In the genomic region with DNA sequence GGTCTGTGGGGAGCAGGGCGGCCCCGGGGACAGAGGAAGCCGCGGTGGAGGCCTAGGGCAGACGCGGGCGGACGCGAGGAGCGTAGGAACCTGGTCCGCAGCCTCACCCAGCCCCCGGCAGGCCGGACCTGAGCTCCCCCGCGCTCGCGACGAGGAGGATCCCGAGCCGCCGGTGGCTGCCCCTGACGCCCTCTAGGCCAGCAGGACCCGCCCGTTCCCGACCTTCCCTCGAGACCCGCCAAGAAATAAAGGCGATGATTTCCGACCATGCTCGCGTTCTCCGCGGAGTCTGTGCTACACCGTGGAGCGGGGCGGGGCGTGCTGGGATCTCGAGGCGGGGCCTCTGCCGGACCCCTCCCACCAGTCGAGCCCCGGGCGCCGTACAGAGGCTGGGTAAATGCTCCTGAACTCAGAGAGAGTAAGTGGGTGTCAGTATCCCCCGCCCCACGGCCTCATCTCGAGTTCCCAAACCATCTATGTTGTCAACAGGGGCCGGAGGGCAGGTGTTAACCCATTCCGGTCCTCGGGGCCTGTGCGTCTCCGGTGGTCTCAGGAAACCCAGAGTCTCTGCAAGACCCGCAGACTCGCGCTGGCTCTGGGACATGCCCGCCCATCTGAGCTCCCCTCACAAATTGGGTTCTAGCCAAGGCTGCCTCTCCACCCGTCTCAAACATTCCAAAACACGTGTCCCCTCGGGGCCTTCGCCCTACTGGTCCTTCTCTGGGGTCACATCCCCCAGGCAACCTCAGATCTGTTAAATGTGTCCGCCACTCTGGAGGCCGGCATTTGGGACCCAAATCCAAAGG, we compare ENCODE assay signal across 8 cellular contexts. TPM values are rescaled to one million over a fixed set of nuclear protein-coding genes. Genes with fewer than 3 reads are reported as not detected.
DNase-seq lines count a peak whose midpoint lies in the region; ATAC-seq, FAIRE-seq and TF ChIP-seq lines count a peak whose summit lies in the region.

No MANE protein-coding gene starts in this region.

- H3K9ac ChIP-seq in MM.1S (ENCODE audit: low read length), result peak overlapping the region; percentile 36

- H2AFZ ChIP-seq in MM.1S (ENCODE audit: low read length), result peak overlapping the region; percentile 73

- peak overlapping the region; percentile 59 for H3K4me3 ChIP-seq in GM06990 (replicated peaks; ENCODE audit: low read depth, low read length)
- peak overlapping the region; percentile 61 for H3K4me3 ChIP-seq in MM.1S (ENCODE audit: low read length)
- peak overlapping the region; percentile 56 for H3K4me3 ChIP-seq in brain microvascular endothelial cell (ENCODE audit: low read depth, low read length)

- no peaks in the 10 kb centered on the region for H3K4me1 ChIP-seq in MM.1S (ENCODE audit: low read length)

- DNase-seq in GM06990 (ENCODE audit: extremely low read depth, insufficient read length), result peak; percentile 59
- no peak for DNase-seq in H54 (ENCODE audit: insufficient read length, low spot score)
- DNase-seq in MM.1S, result peak; percentile 19
- peak; percentile 66 for DNase-seq in T-helper 9 cell
- no peak for DNase-seq in brain microvascular endothelial cell
- DNase-seq in left colon, result peak; percentile 54 to 79
- peak; percentile 71 to 73 for DNase-seq in stimulated activated CD4-positive, alpha-beta T cell treated with anti-CD3 and anti-CD28 coated beads, Interleukin-4, amount 100 ng/mL, for 4 hours
- DNase-seq in KG1 (lab: John Stamatoyannopoulos, UW), result no peak

- H3K79me2 ChIP-seq in MM.1S (ENCODE audit: low read length), result no peaks in the 10 kb centered on the region

- in situ Hi-C loops in brain microvascular endothelial cell (cut with HindIII; ENCODE audit: low pct_ligation_motif_present, low sequenced_read_pairs), result no loop called here

- TF ChIP-seq POLR2A in H54 (IDR thresholded peaks at IDR 0.05; ENCODE audit: low read depth, low read length), result peak; percentile 35; the same call in 1 of the 2 replicates

- TF ChIP-seq CTCF in GM06990 (IDR thresholded peaks at IDR 0.05; ENCODE audit: insufficient read depth, low read length, poor library complexity, severe bottlenecking), result no peak
- TF ChIP-seq CTCF in MM.1S (IDR thresholded peaks at IDR 0.05; ENCODE audit: low read length), result no peak
- no peak for TF ChIP-seq CTCF in brain microvascular endothelial cell (IDR thresholded peaks at IDR 0.05; ENCODE audit: low read depth, low read length, missing control alignments)

- intact Hi-C loops in left colon (cut with DNase I, micrococcal nuclease), result no loop called here

- no peaks in the 10 kb centered on the region for H4K20me1 ChIP-seq in MM.1S (ENCODE audit: insufficient read depth, low read length)

- H3K27me3 ChIP-seq in GM06990 (replicated peaks; ENCODE audit: control insufficient read depth, insufficient read depth, low read length), result no peaks in the 10 kb centered on the region
- no peaks in the 10 kb centered on the region for H3K27me3 ChIP-seq in MM.1S (replicated peaks; ENCODE audit: insufficient read depth, low read length)
- no peaks in the 10 kb centered on the region for H3K27me3 ChIP-seq in brain microvascular endothelial cell (replicated peaks)

- peak; percentile 89 for ATAC-seq in left colon

- FAIRE-seq in H54 (lab: Jason Lieb, UNC), result no peak

- peak overlapping the region; percentile 68; the same call in 1 of the 2 replicates for H3K4me2 ChIP-seq in MM.1S (ENCODE audit: low read depth, low read length)

- no peaks in the 10 kb centered on the region for H3F3A ChIP-seq in MM.1S (ENCODE audit: insufficient read depth, low read length)

- H3K9me3 ChIP-seq in MM.1S (replicated peaks; ENCODE audit: insufficient read depth, low read length), result no peaks in the 10 kb centered on the region

- H3K36me3 ChIP-seq in GM06990 (ENCODE audit: control insufficient read depth, insufficient read depth, low read length), result no peaks in the 10 kb centered on the region
- H3K36me3 ChIP-seq in MM.1S (replicated peaks; ENCODE audit: insufficient read depth, low read length), result no peaks in the 10 kb centered on the region
- no peaks in the 10 kb centered on the region for H3K36me3 ChIP-seq in brain microvascular endothelial cell (replicated peaks)

- H3K9me2 ChIP-seq in MM.1S (replicated peaks; ENCODE audit: insufficient read depth, low read length), result no peaks in the 10 kb centered on the region

- H3K27ac ChIP-seq in MM.1S (ENCODE audit: low read length) (no peak overlapping the region), brain microvascular endothelial cell (no peak overlapping the region)

RNA-seq across cellular contexts. Expression of gene SYCE1L, which starts 13.7 kb away (rescaled TPM):
- 1 to 10 TPM; 4.7 to 7.4 TPM for total RNA-seq in left colon

RNA-seq across cellular contexts. Expression of gene MON1B, which starts 21.9 kb away (rescaled TPM):
- 10 to 100 TPM; 71.6 to 82.3 TPM for total RNA-seq in left colon

Comparison
In these comparisons a context has a peak if more than half of its experiments do, and no peak if none do; other contexts are left out.
1. DNase-seq: peak in GM06990 (single experiment), MM.1S (single experiment), T-helper 9 cell (single experiment), left colon (2 of 2) and stimulated activated CD4-positive, alpha-beta T cell treated with anti-CD3 and anti-CD28 coated beads, Interleukin-4, amount 100 ng/mL, for 4 hours (2 of 2); none in H54 (single experiment), brain microvascular endothelial cell (single experiment) and KG1 (single experiment).
2. Peak in every context shown above with its lines, with median percentiles within 50 percentile points of each other: H3K4me3 ChIP-seq.